1 cellular context compared by ENCODE assay signal in the genomic region with DNA sequence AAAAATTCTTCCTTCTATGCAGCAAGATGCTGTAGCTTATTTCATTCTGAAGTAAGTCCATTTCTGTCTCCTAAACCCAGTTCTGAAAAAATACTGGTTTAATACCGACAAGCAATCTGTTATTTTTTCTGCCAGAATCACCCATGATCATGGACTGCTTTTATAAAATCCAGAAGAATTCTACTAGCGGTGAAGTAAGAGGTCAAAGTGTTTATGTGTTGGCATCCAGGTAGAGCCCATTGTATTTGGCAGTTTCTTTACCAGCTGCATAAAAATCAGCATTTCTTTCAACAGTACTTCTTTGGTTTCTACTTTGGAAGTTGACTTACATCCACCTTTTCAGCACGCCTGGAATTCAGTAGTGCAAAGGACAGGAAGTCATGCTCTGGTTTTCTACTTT.
TF ChIP-seq lines count a peak whose summit lies in the region.

No MANE protein-coding gene starts in this region.

TF ChIP-seq in GM23338, 12 proteins besides CTCF, POLR2A, EP300 and RAD21 (continued from another document):
- TF ChIP-seq, protein P1, sequence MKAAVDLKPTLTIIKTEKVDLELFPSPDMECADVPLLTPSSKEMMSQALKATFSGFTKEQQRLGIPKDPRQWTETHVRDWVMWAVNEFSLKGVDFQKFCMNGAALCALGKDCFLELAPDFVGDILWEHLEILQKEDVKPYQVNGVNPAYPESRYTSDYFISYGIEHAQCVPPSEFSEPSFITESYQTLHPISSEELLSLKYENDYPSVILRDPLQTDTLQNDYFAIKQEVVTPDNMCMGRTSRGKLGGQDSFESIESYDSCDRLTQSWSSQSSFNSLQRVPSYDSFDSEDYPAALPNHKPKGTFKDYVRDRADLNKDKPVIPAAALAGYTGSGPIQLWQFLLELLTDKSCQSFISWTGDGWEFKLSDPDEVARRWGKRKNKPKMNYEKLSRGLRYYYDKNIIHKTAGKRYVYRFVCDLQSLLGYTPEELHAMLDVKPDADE (IDR thresholded peaks at IDR 0.05) = no peak
- TF ChIP-seq, protein P2, sequence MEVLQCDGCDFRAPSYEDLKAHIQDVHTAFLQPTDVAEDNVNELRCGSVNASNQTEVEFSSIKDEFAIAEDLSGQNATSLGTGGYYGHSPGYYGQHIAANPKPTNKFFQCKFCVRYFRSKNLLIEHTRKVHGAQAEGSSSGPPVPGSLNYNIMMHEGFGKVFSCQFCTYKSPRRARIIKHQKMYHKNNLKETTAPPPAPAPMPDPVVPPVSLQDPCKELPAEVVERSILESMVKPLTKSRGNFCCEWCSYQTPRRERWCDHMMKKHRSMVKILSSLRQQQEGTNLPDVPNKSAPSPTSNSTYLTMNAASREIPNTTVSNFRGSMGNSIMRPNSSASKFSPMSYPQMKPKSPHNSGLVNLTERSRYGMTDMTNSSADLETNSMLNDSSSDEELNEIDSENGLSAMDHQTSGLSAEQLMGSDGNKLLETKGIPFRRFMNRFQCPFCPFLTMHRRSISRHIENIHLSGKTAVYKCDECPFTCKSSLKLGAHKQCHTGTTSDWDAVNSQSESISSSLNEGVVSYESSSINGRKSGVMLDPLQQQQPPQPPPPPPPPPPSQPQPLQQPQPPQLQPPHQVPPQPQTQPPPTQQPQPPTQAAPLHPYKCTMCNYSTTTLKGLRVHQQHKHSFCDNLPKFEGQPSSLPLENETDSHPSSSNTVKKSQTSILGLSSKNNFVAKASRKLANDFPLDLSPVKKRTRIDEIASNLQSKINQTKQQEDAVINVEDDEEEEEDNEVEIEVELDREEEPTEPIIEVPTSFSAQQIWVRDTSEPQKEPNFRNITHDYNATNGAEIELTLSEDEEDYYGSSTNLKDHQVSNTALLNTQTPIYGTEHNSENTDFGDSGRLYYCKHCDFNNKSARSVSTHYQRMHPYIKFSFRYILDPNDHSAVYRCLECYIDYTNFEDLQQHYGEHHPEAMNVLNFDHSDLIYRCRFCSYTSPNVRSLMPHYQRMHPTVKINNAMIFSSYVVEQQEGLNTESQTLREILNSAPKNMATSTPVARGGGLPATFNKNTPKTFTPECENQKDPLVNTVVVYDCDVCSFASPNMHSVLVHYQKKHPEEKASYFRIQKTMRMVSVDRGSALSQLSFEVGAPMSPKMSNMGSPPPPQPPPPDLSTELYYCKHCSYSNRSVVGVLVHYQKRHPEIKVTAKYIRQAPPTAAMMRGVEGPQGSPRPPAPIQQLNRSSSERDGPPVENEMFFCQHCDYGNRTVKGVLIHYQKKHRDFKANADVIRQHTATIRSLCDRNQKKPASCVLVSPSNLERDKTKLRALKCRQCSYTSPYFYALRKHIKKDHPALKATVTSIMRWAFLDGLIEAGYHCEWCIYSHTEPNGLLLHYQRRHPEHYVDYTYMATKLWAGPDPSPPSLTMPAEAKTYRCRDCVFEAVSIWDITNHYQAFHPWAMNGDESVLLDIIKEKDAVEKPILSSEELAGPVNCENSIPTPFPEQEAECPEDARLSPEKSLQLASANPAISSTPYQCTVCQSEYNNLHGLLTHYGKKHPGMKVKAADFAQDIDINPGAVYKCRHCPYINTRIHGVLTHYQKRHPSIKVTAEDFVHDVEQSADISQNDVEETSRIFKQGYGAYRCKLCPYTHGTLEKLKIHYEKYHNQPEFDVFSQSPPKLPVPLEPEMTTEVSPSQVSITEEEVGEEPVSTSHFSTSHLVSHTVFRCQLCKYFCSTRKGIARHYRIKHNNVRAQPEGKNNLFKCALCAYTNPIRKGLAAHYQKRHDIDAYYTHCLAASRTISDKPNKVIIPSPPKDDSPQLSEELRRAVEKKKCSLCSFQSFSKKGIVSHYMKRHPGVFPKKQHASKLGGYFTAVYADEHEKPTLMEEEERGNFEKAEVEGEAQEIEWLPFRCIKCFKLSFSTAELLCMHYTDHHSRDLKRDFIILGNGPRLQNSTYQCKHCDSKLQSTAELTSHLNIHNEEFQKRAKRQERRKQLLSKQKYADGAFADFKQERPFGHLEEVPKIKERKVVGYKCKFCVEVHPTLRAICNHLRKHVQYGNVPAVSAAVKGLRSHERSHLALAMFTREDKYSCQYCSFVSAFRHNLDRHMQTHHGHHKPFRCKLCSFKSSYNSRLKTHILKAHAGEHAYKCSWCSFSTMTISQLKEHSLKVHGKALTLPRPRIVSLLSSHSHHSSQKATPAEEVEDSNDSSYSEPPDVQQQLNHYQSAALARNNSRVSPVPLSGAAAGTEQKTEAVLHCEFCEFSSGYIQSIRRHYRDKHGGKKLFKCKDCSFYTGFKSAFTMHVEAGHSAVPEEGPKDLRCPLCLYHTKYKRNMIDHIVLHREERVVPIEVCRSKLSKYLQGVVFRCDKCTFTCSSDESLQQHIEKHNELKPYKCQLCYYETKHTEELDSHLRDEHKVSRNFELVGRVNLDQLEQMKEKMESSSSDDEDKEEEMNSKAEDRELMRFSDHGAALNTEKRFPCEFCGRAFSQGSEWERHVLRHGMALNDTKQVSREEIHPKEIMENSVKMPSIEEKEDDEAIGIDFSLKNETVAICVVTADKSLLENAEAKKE (CRISPR knock-in tag; IDR thresholded peaks at IDR 0.05) = no peak
- TF ChIP-seq CREB1 (CRISPR knock-in tag; IDR thresholded peaks at IDR 0.05; ENCODE audit: low read depth) (no peak), EZH2phosphoT487 (IDR thresholded peaks at IDR 0.05; ENCODE audit: unreplicated experiment) (no peak), REST (IDR thresholded peaks at IDR 0.05; ENCODE audit: unreplicated experiment) (no peak), POLR2AphosphoS5 (IDR thresholded peaks at IDR 0.05; ENCODE audit: low read depth) (no peak)
